ENCODE assay signal across 8 cellular contexts in the genomic region with DNA sequence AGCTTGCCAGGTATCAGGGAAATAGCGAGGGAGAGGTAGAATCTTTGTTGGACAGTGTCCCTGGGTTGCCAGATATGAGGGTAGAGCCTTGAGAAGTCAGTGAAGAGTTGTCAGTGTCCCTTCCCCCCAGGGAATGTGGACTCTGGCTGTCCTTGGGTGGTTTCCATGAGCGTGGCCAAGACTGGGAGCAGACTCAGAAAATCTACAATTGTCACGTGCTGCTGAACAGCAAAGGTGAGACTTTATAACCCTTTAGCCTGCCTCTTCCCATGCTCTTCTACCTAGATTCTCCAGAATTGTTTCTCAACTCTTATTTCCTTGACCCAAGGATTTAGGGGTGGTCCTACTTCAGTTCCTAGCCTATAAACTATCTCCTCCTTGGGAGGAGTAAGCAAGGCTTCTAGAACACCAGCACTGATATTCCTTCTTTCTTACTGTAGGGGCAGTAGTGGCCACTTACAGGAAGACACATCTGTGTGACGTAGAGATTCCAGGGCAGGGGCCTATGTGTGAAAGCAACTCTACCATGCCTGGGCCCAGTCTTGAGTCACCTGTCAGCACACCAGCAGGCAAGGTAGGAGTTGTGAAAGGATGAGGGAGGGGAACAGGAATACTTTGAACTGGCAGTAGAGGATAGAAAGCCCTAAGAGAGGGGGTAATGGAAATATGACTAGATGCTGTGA. TPM values are rescaled to one million over a fixed set of nuclear protein-coding genes. Genes with fewer than 3 reads are reported as not detected.
DNase-seq lines count a peak whose midpoint lies in the region; FAIRE-seq and TF ChIP-seq lines count a peak whose summit lies in the region.

No MANE protein-coding gene starts in this region.

- CTCF ChIA-PET in AG04450 (lab: Charles Lee) = no interaction called here

- DNase-seq in AG04450 (ENCODE audit: low read depth, low spot score) (no peak), GM19239 (ENCODE audit: insufficient read length, low spot score) (no peak), substantia nigra (lab: John Stamatoyannopoulos, UW) (peak in 1 of 49 donors; percentile 25), NK-92 (lab: John Stamatoyannopoulos, UW; ENCODE audit: unreplicated experiment) (no peak)
- peak; percentile 53 to 55 for DNase-seq in activated CD4-positive, alpha-beta T cell treated with anti-CD3 and anti-CD28 coated beads for 24 hours (ENCODE audit: low read depth in 2 of 2)
- peak; percentile 54 for DNase-seq in effector CD4-positive, alpha-beta T cell

- H3K9me3 ChIP-seq in AG04450 (ENCODE audit: control insufficient read depth, insufficient read depth, low read length) (no peaks in the 10 kb centered on the region; the same call in 1 of the 2 replicates), mucosa of stomach (ENCODE audit: control insufficient read depth, low read length) (no peaks in the 10 kb centered on the region)

- peak; percentile 87 for FAIRE-seq in GM19239 (lab: Jason Lieb, UNC)

- peak overlapping the region; percentile 91 for H3K9ac ChIP-seq in mucosa of stomach (ENCODE audit: low read length)

- peak; percentile 55 for TF ChIP-seq CTCF in AG04450 (IDR thresholded peaks at IDR 0.05; ENCODE audit: low read depth, low read length)
- TF ChIP-seq CTCF in LNCAP (IDR thresholded peaks at IDR 0.05) = peak; percentile 41

- no peaks in the 10 kb centered on the region for H3K27me3 ChIP-seq in AG04450 (ENCODE audit: control insufficient read depth, insufficient read depth, low read length)
- H3K27me3 ChIP-seq in mucosa of stomach (ENCODE audit: control insufficient read depth, insufficient read depth, low read length) = no peaks in the 10 kb centered on the region

- H3K4me3 ChIP-seq in AG04450 (ENCODE audit: low read depth, low read length) (no peak overlapping the region; the same call in 1 of the 2 replicates), mucosa of stomach (ENCODE audit: low read length) (no peak overlapping the region)

- peaks cover 26% of the 10 kb centered on the region for H3K4me1 ChIP-seq in mucosa of stomach (ENCODE audit: control insufficient read depth, insufficient read depth, low read length)

- POLR2A ChIA-PET in AG04450 (lab: Yijun Ruan, JAX) = no interaction called here

- no peaks in the 10 kb centered on the region for H3K36me3 ChIP-seq in mucosa of stomach (ENCODE audit: control insufficient read depth, insufficient read depth, low read length)

- H3K27ac ChIP-seq in AG04450 (ENCODE audit: low read depth, low read length) (peak overlapping the region; percentile 62), substantia nigra (ENCODE audit: low read depth, low read length, poor library complexity, severe bottlenecking) (peak overlapping the region; percentile 36)

RNA-seq across cellular contexts. Expression of gene NIT1, which starts 1.6 kb away (rescaled TPM):
- 19.2 and 24.3 TPM in 2 replicates for polyA plus RNA-seq in AG04450 (2011; rRNA removed)
- 29.3 and 41.0 TPM in 2 replicates for polyA minus RNA-seq in AG04450 (2011; rRNA and poly(A)+ RNA removed)

RNA-seq across cellular contexts. Expression of gene PFDN2, which starts 1.7 kb away (rescaled TPM):
- polyA plus RNA-seq in AG04450 (2011; rRNA removed) = 84.2 and 101 TPM in 2 replicates
- 24.9 and 30.8 TPM in 2 replicates for polyA minus RNA-seq in AG04450 (2011; rRNA and poly(A)+ RNA removed)

RNA-seq across cellular contexts. Expression of gene DEDD, which starts 12.9 kb away (rescaled TPM):
- 34.9 and 38.0 TPM in 2 replicates for polyA plus RNA-seq in AG04450 (2011; rRNA removed)
- polyA minus RNA-seq in AG04450 (2011; rRNA and poly(A)+ RNA removed) = 56.3 and 84.7 TPM in 2 replicates

RNA-seq across cellular contexts. Expression of gene KLHDC9, which starts 21.4 kb away (rescaled TPM):
- polyA plus RNA-seq in AG04450 (2011; rRNA removed) = 1.1 and 1.6 TPM in 2 replicates
- not detected in 2 replicates for polyA minus RNA-seq in AG04450 (2011; rRNA and poly(A)+ RNA removed)

RNA-seq across cellular contexts. Expression of gene NECTIN4, which starts 30.2 kb away (rescaled TPM):
- polyA plus RNA-seq in AG04450 (2011; rRNA removed) = 0.02 and 0.16 TPM in 2 replicates
- polyA minus RNA-seq in AG04450 (2011; rRNA and poly(A)+ RNA removed) = 0.05 and 0.70 TPM in 2 replicates

Comparison
In these comparisons a context has a peak if more than half of its experiments do, and no peak if none do; other contexts are left out.
1. DNase-seq: peak in activated CD4-positive, alpha-beta T cell treated with anti-CD3 and anti-CD28 coated beads for 24 hours (2 of 2) and effector CD4-positive, alpha-beta T cell (single experiment); none in AG04450 (single experiment), GM19239 (single experiment) and NK-92 (single experiment).